Comparison of ENCODE assay signal across 8 cellular contexts in the genomic region with DNA sequence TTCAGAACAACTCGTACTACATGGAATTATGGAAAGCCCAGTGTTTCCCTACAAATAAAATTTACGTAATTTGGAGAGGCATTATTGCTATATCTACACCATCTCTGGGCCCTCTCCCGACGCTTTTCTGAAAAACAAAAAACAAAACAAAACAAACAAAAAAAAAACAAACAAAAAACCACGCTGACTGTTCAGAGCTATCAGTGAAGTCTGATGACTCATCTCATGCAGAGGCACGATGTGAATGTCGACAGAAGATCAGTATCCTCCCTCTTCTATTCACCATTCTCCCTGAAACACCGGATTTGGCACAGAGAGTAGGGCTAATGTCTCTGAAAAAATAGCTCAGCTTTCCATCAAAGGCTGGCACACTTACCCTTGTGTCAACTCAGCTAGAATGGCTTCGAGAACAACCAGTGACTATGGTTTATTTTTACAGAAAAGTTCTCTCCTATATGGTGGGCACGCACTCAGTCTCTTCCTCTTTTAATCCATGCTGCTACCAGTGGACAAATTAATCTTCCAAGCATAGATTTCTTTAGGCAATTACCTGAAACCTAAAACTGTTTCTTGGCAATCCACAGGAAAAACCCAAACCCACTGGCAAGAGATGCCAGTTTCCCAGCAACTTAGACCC. TPM values are rescaled to one million over a fixed set of nuclear protein-coding genes. Genes with fewer than 3 reads are reported as not detected.
DNase-seq lines count a peak whose midpoint lies in the region; ATAC-seq and TF ChIP-seq lines count a peak whose summit lies in the region.
"Had no signal": no experiment of that assay in that cellular context is flagged by ENCODE, and none has a peak within 500 bp of the region (broad histone marks: within the 10 kb centered on the region; RNA-seq: fewer than 3 reads in every experiment).

No MANE protein-coding gene starts in this region.

- 59% methylated on average over 10 of the region's 10 CpGs for WGBS in smooth muscle cell (ENCODE audit: low lambda C conversion rate)

- peaks cover 35% of the 10 kb centered on the region for H3K79me2 ChIP-seq in smooth muscle cell (ENCODE audit: low read depth)

- no peaks in the 10 kb centered on the region for H3K9me3 Mint-ChIP-seq in T-helper 1 cell treated with Interleukin-12 subunit alpha and Interleukin-12 subunit beta and Interleukin-4 antibody, amounts not matched to agents 30 μg/mL and 1 μg/mL, for 36 hours

- TF ChIP-seq CTCF in HFF-Myc (IDR thresholded peaks at IDR 0.05; ENCODE audit: low read depth, low read length, missing control alignments): no peak
- no peak for TF ChIP-seq CTCF in smooth muscle cell (IDR thresholded peaks at IDR 0.05; ENCODE audit: borderline replicate concordance, insufficient read depth, poor library complexity, severe bottlenecking)

- DNase-seq in HFF-Myc (ENCODE audit: extremely low read depth, low read depth): no peak
- DNase-seq in fibroblast of peridontal ligament (ENCODE audit: extremely low read depth): peak; percentile 8
- DNase-seq in smooth muscle cell (lab: John Stamatoyannopoulos, UW; ENCODE audit: unreplicated experiment): no peak
- DNase-seq in effector CD4-positive, alpha-beta T cell: no peak
- DNase-seq in G401 (ENCODE audit: low spot score): no peak
- DNase-seq: T1000 had no signal

- H3K36me3 ChIP-seq in smooth muscle cell (ENCODE audit: low read depth): peaks cover 10% of the 10 kb centered on the region

- peak overlapping the region; percentile 96 for H3K4me3 Mint-ChIP-seq in T-helper 1 cell treated with Interleukin-12 subunit alpha and Interleukin-12 subunit beta and Interleukin-4 antibody, amounts not matched to agents 30 μg/mL and 1 μg/mL, for 36 hours

- H3K9me3 ChIP-seq in smooth muscle cell (replicated peaks; ENCODE audit: low read depth): no peaks in the 10 kb centered on the region

- in situ Hi-C loops in G401 (cut with HindIII; ENCODE audit: low sequenced_read_pairs): no loop called here

- H3K27me3 Mint-ChIP-seq in T-helper 1 cell treated with Interleukin-12 subunit alpha and Interleukin-12 subunit beta and Interleukin-4 antibody, amounts not matched to agents 30 μg/mL and 1 μg/mL, for 36 hours (ENCODE audit: low read depth): no peaks in the 10 kb centered on the region

- peak overlapping the region; percentile 86 for H3K9ac ChIP-seq in smooth muscle cell (ENCODE audit: low read depth)

- no peaks in the 10 kb centered on the region for H3F3A ChIP-seq in smooth muscle cell (ENCODE audit: low read depth)

- peaks cover 31% of the 10 kb centered on the region for H3K36me3 Mint-ChIP-seq in T-helper 1 cell treated with Interleukin-12 subunit alpha and Interleukin-12 subunit beta and Interleukin-4 antibody, amounts not matched to agents 30 μg/mL and 1 μg/mL, for 36 hours (ENCODE audit: low read depth)

- peak overlapping the region; percentile 38 for H3K27ac ChIP-seq in smooth muscle cell (ENCODE audit: low read depth)

- peaks cover 43% of the 10 kb centered on the region for H3K4me1 Mint-ChIP-seq in T-helper 1 cell treated with Interleukin-12 subunit alpha and Interleukin-12 subunit beta and Interleukin-4 antibody, amounts not matched to agents 30 μg/mL and 1 μg/mL, for 36 hours (ENCODE audit: low read depth)

- peaks cover 11% of the 10 kb centered on the region for H3K4me1 ChIP-seq in smooth muscle cell (ENCODE audit: low read depth)

- no peak for ATAC-seq in HG03571 (IDR thresholded peaks at IDR 0.05; ENCODE audit: unreplicated experiment)

- no peak overlapping the region for H2AFZ ChIP-seq in smooth muscle cell (ENCODE audit: low read depth)

- H4K20me1 ChIP-seq in smooth muscle cell (ENCODE audit: low read depth): peaks cover 33% of the 10 kb centered on the region

- H3K4me3 ChIP-seq in HFF-Myc (replicated peaks; ENCODE audit: low read depth, low read length): peak overlapping the region; percentile 91
- peak overlapping the region; percentile 87 for H3K4me3 ChIP-seq in smooth muscle cell

- no peaks in the 10 kb centered on the region for H3K27me3 ChIP-seq in smooth muscle cell (ENCODE audit: low read depth)

- peak overlapping the region; percentile 88 for H3K27ac Mint-ChIP-seq in T-helper 1 cell treated with Interleukin-12 subunit alpha and Interleukin-12 subunit beta and Interleukin-4 antibody, amounts not matched to agents 30 μg/mL and 1 μg/mL, for 36 hours

- peak overlapping the region; percentile 85 for H3K4me2 ChIP-seq in smooth muscle cell

RNA-seq across cellular contexts. Expression of a gene that starts 1.5 kb away (rescaled TPM):
- 47.2 and 77.5 TPM in 2 replicates for total RNA-seq in smooth muscle cell
- 26.8 and 31.5 TPM in 2 replicates for polyA plus RNA-seq in smooth muscle cell
- 39.4 and 40.0 TPM in 2 replicates for total RNA-seq in G401 (2014; rRNA removed; shearing (Covaris generic))

RNA-seq across cellular contexts. Expression of a gene that starts 51.2 kb away (rescaled TPM):
- total RNA-seq in smooth muscle cell: 16.1 and 25.5 TPM in 2 replicates
- polyA plus RNA-seq in smooth muscle cell: 16.2 and 18.6 TPM in 2 replicates
- 32.7 and 61.7 TPM in 2 replicates for total RNA-seq in G401 (2014; rRNA removed; shearing (Covaris generic))
